In genomic region chr11:132093861-132094260, GRCh38 we compare ENCODE assay signal across 22 cellular contexts.
DNase-seq lines count a peak whose midpoint lies in the region; ATAC-seq and TF ChIP-seq lines count a peak whose summit lies in the region.
"Had no signal": no experiment of that assay in that cellular context is flagged by ENCODE, and none has a peak within 500 bp of the region (broad histone marks: within the 10 kb centered on the region; RNA-seq: fewer than 3 reads in every experiment).

No MANE protein-coding gene starts in this region.

- CTCF ChIA-PET in activated CD4-positive, alpha-beta memory T cell treated with anti-CD3 and anti-CD28 coated beads for 36 hours (lab: Charles Lee), result no interaction called here
- CTCF ChIA-PET in activated CD4-positive, alpha-beta memory T cell treated with anti-CD3 and anti-CD28 coated beads, Interleukin-2, amount 10 ng/mL, durations not matched to agents 7 days and 5 days (lab: Charles Lee), result no interaction called here
- CTCF ChIA-PET in IMR-90 (lab: Yijun Ruan, JAX), result interaction anchor here (1.0 kb wide), 1 partner anchor 12 kb away, joined by 3 read pairs; no protein-coding TSS in a partner anchor
- CTCF ChIA-PET in OCI-LY7 (lab: Charles Lee; ENCODE audit: unreplicated experiment), result no interaction called here

- no peak overlapping the region for H4K8ac ChIP-seq in IMR-90 (ENCODE audit: low read depth in 2 of 2, low read length in 2 of 2)

- H3K18ac ChIP-seq in IMR-90 (ENCODE audit: low read depth, low read length), result no peak overlapping the region

- no peak overlapping the region for H2BK120ac ChIP-seq in IMR-90 (ENCODE audit: low read depth, low read length)

- H3K36me3 ChIP-seq in IMR-90 (ENCODE audit: control insufficient read depth, insufficient read depth, low read length), result no peaks in the 10 kb centered on the region
- H3K36me3 ChIP-seq in OCI-LY7 (ENCODE audit: insufficient read depth, low read length), result no peaks in the 10 kb centered on the region
- H3K36me3 ChIP-seq in prostate gland, result no peaks in the 10 kb centered on the region
- H3K36me3 ChIP-seq: BE2C, spleen, tibial artery had no signal

- peaks cover 3% of the 10 kb centered on the region; the same call in 1 of the 2 replicates for H3K9me1 ChIP-seq in IMR-90 (ENCODE audit: insufficient read depth, low read length)

- H3K4me2 ChIP-seq in IMR-90 (ENCODE audit: low read depth, low read length) (no peak overlapping the region), OCI-LY7 (ENCODE audit: low read length) (no peak overlapping the region)

- H3K9me3 ChIP-seq in IMR-90 (ENCODE audit: control insufficient read depth, insufficient read depth, low read length), result no peaks in the 10 kb centered on the region; the same call in 1 of the 2 replicates
- no peaks in the 10 kb centered on the region for H3K9me3 ChIP-seq in OCI-LY7 (ENCODE audit: low read length)
- H3K9me3 ChIP-seq in prostate gland, result no peaks in the 10 kb centered on the region
- H3K9me3 ChIP-seq: BE2C, tibial artery had no signal

- ATAC-seq in IMR-90 (ENCODE audit: low read depth), result no peak

- H2BK15ac ChIP-seq in IMR-90 (ENCODE audit: low read depth, low read length), result no peak overlapping the region

- H3K9ac ChIP-seq in IMR-90 (ENCODE audit: low read depth, low read length), result no peak overlapping the region

- peak; percentile 8 for DNase-seq in activated CD4-positive, alpha-beta memory T cell treated with anti-CD3 and anti-CD28 coated beads for 36 hours
- DNase-seq in activated CD4-positive, alpha-beta memory T cell treated with anti-CD3 and anti-CD28 coated beads, Interleukin-2, amount 10 ng/mL, durations not matched to agents 7 days and 5 days, result no peak
- DNase-seq in IMR-90 (no peak), OCI-LY7 (ENCODE audit: low spot score) (peak; percentile 11), GOT3 (lab: John Stamatoyannopoulos, UW) (no peak), activated T-cell treated with anti-CD3 and anti-CD28 coated beads for 4 hours (no peak), chondrocyte (ENCODE audit: low spot score) (no peak), prostate gland (ENCODE audit: low spot score) (no peak)
- DNase-seq: 8988T; activated CD4-positive, alpha-beta T cell treated with anti-CD3 and anti-CD28 coated beads, Interleukin-2, amount 50 U/mL, for 4 hours; activated naive CD8-positive, alpha-beta T cell treated with anti-CD3 and anti-CD28 coated beads, Interleukin-2, amount 10 ng/mL, durations not matched to agents 7 days and 5 days; BE2C; hypothalamus; NCI-H2029; NCI-H524; nephron progenitor cell; spleen; tibial artery had no signal

- H3K4me1 Mint-ChIP-seq in activated CD4-positive, alpha-beta memory T cell treated with anti-CD3 and anti-CD28 coated beads for 36 hours (ENCODE audit: low read depth), result no peaks in the 10 kb centered on the region
- H3K4me1 Mint-ChIP-seq in activated CD4-positive, alpha-beta memory T cell treated with anti-CD3 and anti-CD28 coated beads, Interleukin-2, amount 10 ng/mL, durations not matched to agents 7 days and 5 days, result no peaks in the 10 kb centered on the region
- H3K4me1 Mint-ChIP-seq in chondrocyte (ENCODE audit: low read depth), result peaks cover 10% of the 10 kb centered on the region
- H3K4me1 Mint-ChIP-seq: activated naive CD8-positive, alpha-beta T cell treated with anti-CD3 and anti-CD28 coated beads, Interleukin-2, amount 10 ng/mL, durations not matched to agents 7 days and 5 days; mesothelial cell of epicardium had no signal

- no peak overlapping the region for H3K23ac ChIP-seq in IMR-90 (ENCODE audit: low read depth, low read length)

- no peak overlapping the region for H4K5ac ChIP-seq in IMR-90 (ENCODE audit: low read depth, low read length)

- no peak overlapping the region for H3K14ac ChIP-seq in IMR-90 (replicated peaks; ENCODE audit: low read depth, low read length)

- no peaks in the 10 kb centered on the region for H3K9me2 ChIP-seq in OCI-LY7 (ENCODE audit: insufficient read depth, low read length)

- no peak overlapping the region for H4K91ac ChIP-seq in IMR-90 (ENCODE audit: insufficient read depth, low read depth, low read length)

- no peak overlapping the region for H3K56ac ChIP-seq in IMR-90 (ENCODE audit: extremely low read depth, insufficient read depth, low read length)

- no peak overlapping the region for H3K4me3 Mint-ChIP-seq in activated CD4-positive, alpha-beta memory T cell treated with anti-CD3 and anti-CD28 coated beads for 36 hours
- no peak overlapping the region for H3K4me3 Mint-ChIP-seq in activated CD4-positive, alpha-beta memory T cell treated with anti-CD3 and anti-CD28 coated beads, Interleukin-2, amount 10 ng/mL, durations not matched to agents 7 days and 5 days
- H3K4me3 Mint-ChIP-seq in chondrocyte (ENCODE audit: unreplicated experiment), result no peak overlapping the region
- H3K4me3 Mint-ChIP-seq: activated naive CD8-positive, alpha-beta T cell treated with anti-CD3 and anti-CD28 coated beads, Interleukin-2, amount 10 ng/mL, durations not matched to agents 7 days and 5 days; activated T-cell treated with anti-CD3 and anti-CD28 coated beads, Interleukin-2, amount 50 U/mL, for 72 hours; brain; mesothelial cell of epicardium; nephron progenitor cell had no signal

- intact Hi-C loops in activated CD4-positive, alpha-beta memory T cell treated with anti-CD3 and anti-CD28 coated beads for 36 hours (cut with micrococcal nuclease), result no loop called here
- intact Hi-C loops in IMR-90 (cut with micrococcal nuclease), result no loop called here
- intact Hi-C loops in OCI-LY7 (cut with micrococcal nuclease; ENCODE audit: unreplicated experiment), result no loop called here
- intact Hi-C loops in prostate gland (cut with DNase I), result no loop called here

- H2AFZ ChIP-seq in IMR-90 (replicated peaks; ENCODE audit: low read length, poor library complexity) (no peak overlapping the region), OCI-LY7 (ENCODE audit: low read length) (peak overlapping the region; percentile 27; the same call in 1 of the 2 replicates)

- H3K4ac ChIP-seq in IMR-90 (ENCODE audit: low read depth, low read length), result no peak overlapping the region

- H2AK5ac ChIP-seq in IMR-90 (ENCODE audit: low read depth, low read length), result no peak overlapping the region

- H3K27me3 ChIP-seq in IMR-90 (ENCODE audit: control insufficient read depth, insufficient read depth, low read length) (no peaks in the 10 kb centered on the region), prostate gland (replicated peaks; ENCODE audit: insufficient read depth) (no peaks in the 10 kb centered on the region)
- H3K27me3 ChIP-seq: BE2C, spleen, tibial artery had no signal

- H3K27me3 Mint-ChIP-seq in activated CD4-positive, alpha-beta memory T cell treated with anti-CD3 and anti-CD28 coated beads for 36 hours, result no peaks in the 10 kb centered on the region
- H3K27me3 Mint-ChIP-seq in activated CD4-positive, alpha-beta memory T cell treated with anti-CD3 and anti-CD28 coated beads, Interleukin-2, amount 10 ng/mL, durations not matched to agents 7 days and 5 days, result no peaks in the 10 kb centered on the region
- H3K27me3 Mint-ChIP-seq in chondrocyte (ENCODE audit: low read depth), result no peaks in the 10 kb centered on the region
- H3K27me3 Mint-ChIP-seq: activated naive CD8-positive, alpha-beta T cell treated with anti-CD3 and anti-CD28 coated beads, Interleukin-2, amount 10 ng/mL, durations not matched to agents 7 days and 5 days had no signal

- H3K9me3 Mint-ChIP-seq in activated CD4-positive, alpha-beta memory T cell treated with anti-CD3 and anti-CD28 coated beads for 36 hours, result no peaks in the 10 kb centered on the region
- H3K9me3 Mint-ChIP-seq in activated CD4-positive, alpha-beta memory T cell treated with anti-CD3 and anti-CD28 coated beads, Interleukin-2, amount 10 ng/mL, durations not matched to agents 7 days and 5 days, result peaks cover 5% of the 10 kb centered on the region
- H3K9me3 Mint-ChIP-seq in chondrocyte (ENCODE audit: low read depth), result no peaks in the 10 kb centered on the region

- no TSS peak for BruUV-seq in IMR-90 (replicated peaks; lab: Mats Ljungman, UMichigan)
- BruUV-seq in OCI-LY7 (replicated peaks; lab: Mats Ljungman, UMichigan), result no TSS peak

- TF ChIP-seq POLR2A in IMR-90 (IDR thresholded peaks at IDR 0.05; ENCODE audit: low read depth, low read length) (no peak), prostate gland (IDR thresholded peaks at IDR 0.05) (no peak)

- POLR2A ChIA-PET in activated CD4-positive, alpha-beta memory T cell treated with anti-CD3 and anti-CD28 coated beads for 36 hours (lab: Charles Lee), result no interaction called here
- POLR2A ChIA-PET in activated CD4-positive, alpha-beta memory T cell treated with anti-CD3 and anti-CD28 coated beads, Interleukin-2, amount 10 ng/mL, durations not matched to agents 7 days and 5 days (lab: Charles Lee), result no interaction called here
- POLR2A ChIA-PET in IMR-90 (lab: Charles Lee; ENCODE audit: unreplicated experiment), result no interaction called here
- POLR2A ChIA-PET in OCI-LY7 (lab: Charles Lee), result no interaction called here

- dilution Hi-C loops in IMR-90 (cut with HindIII; ENCODE audit: low sequenced_read_pairs, unreplicated experiment), result no loop called here

- H2BK5ac ChIP-seq in IMR-90 (ENCODE audit: low read depth, low read length, poor library complexity, severe bottlenecking), result no peak overlapping the region

- H4K20me1 ChIP-seq in IMR-90 (ENCODE audit: insufficient read depth, low read length) (no peaks in the 10 kb centered on the region), OCI-LY7 (ENCODE audit: insufficient read depth, low read length) (no peaks in the 10 kb centered on the region)

- H3K79me1 ChIP-seq in IMR-90 (ENCODE audit: low read depth in 1 of 2, low read length in 2 of 2), result peaks cover 0 to 4% of the 10 kb centered on the region in 2 experiments; a peak in 1 of 4 replicates

- H2BK20ac ChIP-seq in IMR-90 (ENCODE audit: low read depth, low read length), result 0 out of 2 replicates have a peak overlapping the region, but pooled peaks have one; percentile 1

- H3K4me1 ChIP-seq in IMR-90 (ENCODE audit: control insufficient read depth, insufficient read depth, low read length) (peaks cover 4% of the 10 kb centered on the region), OCI-LY7 (ENCODE audit: insufficient read depth, low read length, poor library complexity, severe bottlenecking) (no peaks in the 10 kb centered on the region), prostate gland (replicated peaks) (no peaks in the 10 kb centered on the region)
- H3K4me1 ChIP-seq: BE2C, spleen, tibial artery had no signal

- TF ChIP-seq CTCF in IMR-90 (conservative IDR thresholded peaks at IDR 0.05; ENCODE audit: low read depth, low read length), result no peak
- no peak for TF ChIP-seq CTCF in OCI-LY7 (conservative IDR thresholded peaks at IDR 0.05; ENCODE audit: low read length)
- no peak for TF ChIP-seq CTCF in chondrocyte (IDR thresholded peaks at IDR 0.05)
- TF ChIP-seq CTCF in prostate gland (IDR thresholded peaks at IDR 0.05), result no peak

- H3K27ac Mint-ChIP-seq in activated CD4-positive, alpha-beta memory T cell treated with anti-CD3 and anti-CD28 coated beads for 36 hours, result no peak overlapping the region
- no peak overlapping the region for H3K27ac Mint-ChIP-seq in activated CD4-positive, alpha-beta memory T cell treated with anti-CD3 and anti-CD28 coated beads, Interleukin-2, amount 10 ng/mL, durations not matched to agents 7 days and 5 days
- no peak overlapping the region for H3K27ac Mint-ChIP-seq in chondrocyte (ENCODE audit: unreplicated experiment)
- H3K27ac Mint-ChIP-seq: activated naive CD8-positive, alpha-beta T cell treated with anti-CD3 and anti-CD28 coated beads, Interleukin-2, amount 10 ng/mL, durations not matched to agents 7 days and 5 days; activated T-cell treated with anti-CD3 and anti-CD28 coated beads, Interleukin-2, amount 50 U/mL, for 72 hours; brain; mesothelial cell of epicardium; nephron progenitor cell had no signal

- no peaks in the 10 kb centered on the region for H3K79me2 ChIP-seq in OCI-LY7 (ENCODE audit: insufficient read depth, low read depth, low read length)

- no peaks in the 10 kb centered on the region for H3K36me3 Mint-ChIP-seq in activated CD4-positive, alpha-beta memory T cell treated with anti-CD3 and anti-CD28 coated beads for 36 hours
- no peaks in the 10 kb centered on the region for H3K36me3 Mint-ChIP-seq in activated CD4-positive, alpha-beta memory T cell treated with anti-CD3 and anti-CD28 coated beads, Interleukin-2, amount 10 ng/mL, durations not matched to agents 7 days and 5 days (ENCODE audit: low read depth)
- no peaks in the 10 kb centered on the region for H3K36me3 Mint-ChIP-seq in chondrocyte (ENCODE audit: low read depth)
- H3K36me3 Mint-ChIP-seq: activated naive CD8-positive, alpha-beta T cell treated with anti-CD3 and anti-CD28 coated beads, Interleukin-2, amount 10 ng/mL, durations not matched to agents 7 days and 5 days; brain; mesothelial cell of epicardium had no signal

- H2AK9ac ChIP-seq in IMR-90 (replicated peaks; ENCODE audit: low read depth, low read length, poor library complexity), result no peak overlapping the region

- 81% methylated on average over 6 of the region's 7 CpGs; no CpG with 5 or more reads in 1 of the 2 experiments for WGBS in IMR-90 (ENCODE audit: extremely low coverage in 2 of 2, insufficient read length in 1 of 2), 2 experiments
- WGBS in prostate gland, result 74% methylated on average over 7 of the region's 7 CpGs

- in situ Hi-C loops in IMR-90 (cut with MboI; ENCODE audit: low sequenced_read_pairs), result no loop called here

- no peak for TF ChIP-seq RAD21 in IMR-90 (IDR thresholded peaks at IDR 0.05; ENCODE audit: low read length)

- H3K4me3 ChIP-seq in IMR-90 (ENCODE audit: insufficient read depth, low read depth, low read length) (no peak overlapping the region), OCI-LY7 (ENCODE audit: low read depth, low read length, poor library complexity, severe bottlenecking) (no peak overlapping the region), prostate gland (no peak overlapping the region)
- H3K4me3 ChIP-seq: coronary artery, spleen, tibial artery had no signal

- H3K27ac ChIP-seq in IMR-90 (ENCODE audit: insufficient read depth, low read length) (no peak overlapping the region), OCI-LY7 (ENCODE audit: low read depth, low read length, poor library complexity, severe bottlenecking) (no peak overlapping the region), prostate gland (no peak overlapping the region)
- H3K27ac ChIP-seq: coronary artery, tibial artery had no signal

Comparison
In these comparisons a context has a peak if more than half of its experiments do, and no peak if none do; other contexts are left out.
1. DNase-seq: peak in activated CD4-positive, alpha-beta memory T cell treated with anti-CD3 and anti-CD28 coated beads for 36 hours (single experiment) and OCI-LY7 (single experiment); none in activated CD4-positive, alpha-beta memory T cell treated with anti-CD3 and anti-CD28 coated beads, Interleukin-2, amount 10 ng/mL, durations not matched to agents 7 days and 5 days (single experiment), IMR-90 (single experiment), GOT3 (single experiment), activated T-cell treated with anti-CD3 and anti-CD28 coated beads for 4 hours (single experiment), chondrocyte (single experiment) and prostate gland (single experiment).